Comparison of ENCODE assay signal across 23 cellular contexts in genomic region chr9:27183701-27184100, GRCh38.
DNase-seq lines count a peak whose midpoint lies in the region; FAIRE-seq and TF ChIP-seq lines count a peak whose summit lies in the region.
"Had no signal": no experiment of that assay in that cellular context is flagged by ENCODE, and none has a peak within 500 bp of the region (broad histone marks: within the 10 kb centered on the region; RNA-seq: fewer than 3 reads in every experiment).

No MANE protein-coding gene starts in this region.

- TF ChIP-seq CTCF in MCF 10A (IDR thresholded peaks at IDR 0.05; ENCODE audit: unreplicated experiment) (no peak), breast epithelium (IDR thresholded peaks at IDR 0.05) (no peak), foreskin fibroblast (IDR thresholded peaks at IDR 0.05; ENCODE audit: low read depth, low read length) (no peak)

- H3K9me3 ChIP-seq in breast epithelium = no peaks in the 10 kb centered on the region
- H3K9me3 ChIP-seq: gastroesophageal sphincter had no signal

- peak; percentile 98 for FAIRE-seq in urothelium cell line (lab: Jason Lieb, UNC)
- FAIRE-seq: A204.1, GM18507 had no signal

- no peak overlapping the region for H3K4me3 ChIP-seq in breast epithelium
- H3K4me3 ChIP-seq in foreskin fibroblast (ENCODE audit: low read depth in 1 of 2, low read length in 2 of 2) = no peak overlapping the region
- H3K4me3 ChIP-seq: gastroesophageal sphincter, tibial nerve had no signal

- peak; percentile 83 for DNase-seq in MCF 10A (ENCODE audit: unreplicated experiment)
- no peak for DNase-seq in breast epithelium (ENCODE audit: low spot score in 2 of 2)
- peak; percentile 87 for DNase-seq in amniotic epithelial cell (ENCODE audit: low read depth)
- DNase-seq in glomerular visceral epithelial cell (ENCODE audit: extremely low spot score) = peak; percentile 24
- DNase-seq in urothelium cell line (ENCODE audit: low spot score) = no peak
- DNase-seq in foreskin fibroblast = no peak
- DNase-seq in SIG-M5 (lab: John Stamatoyannopoulos, UW) = no peak
- no peak for DNase-seq in activated naive CD4-positive, alpha-beta T cell treated with anti-CD3 and anti-CD28 coated beads for 36 hours
- DNase-seq: activated CD8-positive, alpha-beta memory T cell treated with anti-CD3 and anti-CD28 coated beads for 24 hours; CD4-positive, CD25-positive, alpha-beta regulatory T cell; DMS79; effector memory CD8-positive, alpha-beta T cell; naive thymus-derived CD8-positive, alpha-beta T cell; NCI-H1930; NCI-H446 treated with DMSO at 0.1 percent for 48 hours; Right ventricle myocardium superior; T-helper 2 cell had no signal

- no peaks in the 10 kb centered on the region for H3K36me3 ChIP-seq in breast epithelium
- H3K36me3 ChIP-seq: gastroesophageal sphincter, tibial nerve had no signal

- no peak for TF ChIP-seq POLR2A in breast epithelium (IDR thresholded peaks at IDR 0.05)

- H3K4me1 ChIP-seq in breast epithelium = no peaks in the 10 kb centered on the region

- no peaks in the 10 kb centered on the region for H3K27me3 Mint-ChIP-seq in MCF 10A (ENCODE audit: insufficient read depth, unreplicated experiment)
- peaks cover 9% of the 10 kb centered on the region for H3K27me3 Mint-ChIP-seq in activated naive CD4-positive, alpha-beta T cell treated with anti-CD3 and anti-CD28 coated beads for 36 hours (ENCODE audit: low read depth)
- H3K27me3 Mint-ChIP-seq: CD4-positive, CD25-positive, alpha-beta regulatory T cell; central memory CD8-positive, alpha-beta T cell had no signal

- intact Hi-C loops in MCF 10A (cut with micrococcal nuclease) = loop anchor here (5.0 kb wide), 2 partner anchors 66 to 151 kb away; no protein-coding TSS in a partner anchor
- intact Hi-C loops in breast epithelium (cut with DNase I; ENCODE audit: low total_unique reads) = no loop called here
- intact Hi-C loops in activated naive CD4-positive, alpha-beta T cell treated with anti-CD3 and anti-CD28 coated beads for 36 hours (cut with micrococcal nuclease) = no loop called here

- H3K4me3 Mint-ChIP-seq in MCF 10A (ENCODE audit: unreplicated experiment) = no peak overlapping the region
- no peak overlapping the region for H3K4me3 Mint-ChIP-seq in activated naive CD4-positive, alpha-beta T cell treated with anti-CD3 and anti-CD28 coated beads for 36 hours
- H3K4me3 Mint-ChIP-seq: CD4-positive, CD25-positive, alpha-beta regulatory T cell; central memory CD8-positive, alpha-beta T cell; effector memory CD8-positive, alpha-beta T cell; naive thymus-derived CD8-positive, alpha-beta T cell; stimulated activated effector memory CD8-positive, alpha-beta T cell treated with anti-CD3 and anti-CD28 coated beads, Interleukin-12 subunit alpha, Interleukin-12 subunit beta, amount 100 ng/mL, for 72 hours had no signal

- H3K4me1 Mint-ChIP-seq in MCF 10A (ENCODE audit: insufficient read depth, unreplicated experiment) = peaks cover 46% of the 10 kb centered on the region
- H3K4me1 Mint-ChIP-seq in activated naive CD4-positive, alpha-beta T cell treated with anti-CD3 and anti-CD28 coated beads for 36 hours (ENCODE audit: low read depth) = no peaks in the 10 kb centered on the region
- H3K4me1 Mint-ChIP-seq: CD4-positive, CD25-positive, alpha-beta regulatory T cell; central memory CD8-positive, alpha-beta T cell; naive thymus-derived CD8-positive, alpha-beta T cell; stimulated activated effector memory CD8-positive, alpha-beta T cell treated with anti-CD3 and anti-CD28 coated beads, Interleukin-12 subunit alpha, Interleukin-12 subunit beta, amount 100 ng/mL, for 72 hours had no signal

- BruUV-seq in MCF 10A (replicated peaks; lab: Mats Ljungman, UMichigan) = no TSS peak

- POLR2A ChIA-PET in MCF 10A (lab: Yijun Ruan, JAX) = interaction anchor here (0.9 to 1.1 kb wide), 3 partner anchors 10 to 59 kb away, joined by 3 to 5 read pairs (median 4); no protein-coding TSS in a partner anchor

- no peaks in the 10 kb centered on the region for H3K36me3 Mint-ChIP-seq in MCF 10A (ENCODE audit: insufficient read depth, unreplicated experiment)
- no peaks in the 10 kb centered on the region for H3K36me3 Mint-ChIP-seq in activated naive CD4-positive, alpha-beta T cell treated with anti-CD3 and anti-CD28 coated beads for 36 hours (ENCODE audit: low read depth)
- H3K36me3 Mint-ChIP-seq: CD4-positive, CD25-positive, alpha-beta regulatory T cell; naive thymus-derived CD8-positive, alpha-beta T cell; stimulated activated effector memory CD8-positive, alpha-beta T cell treated with anti-CD3 and anti-CD28 coated beads, Interleukin-12 subunit alpha, Interleukin-12 subunit beta, amount 100 ng/mL, for 72 hours had no signal

- H3K27ac Mint-ChIP-seq in MCF 10A (ENCODE audit: low read depth, unreplicated experiment) = peak overlapping the region; percentile 79
- H3K27ac Mint-ChIP-seq in activated naive CD4-positive, alpha-beta T cell treated with anti-CD3 and anti-CD28 coated beads for 36 hours = no peak overlapping the region
- H3K27ac Mint-ChIP-seq: CD4-positive, CD25-positive, alpha-beta regulatory T cell; effector memory CD8-positive, alpha-beta T cell; naive thymus-derived CD8-positive, alpha-beta T cell; stimulated activated effector memory CD8-positive, alpha-beta T cell treated with anti-CD3 and anti-CD28 coated beads, Interleukin-12 subunit alpha, Interleukin-12 subunit beta, amount 100 ng/mL, for 72 hours had no signal

- CTCF ChIA-PET in MCF 10A (lab: Yijun Ruan, JAX) = interaction anchor here (0.6 to 1.4 kb wide), 3 partner anchors 10 to 36 kb away, joined by 3 to 6 read pairs (median 5); no protein-coding TSS in a partner anchor
- CTCF ChIA-PET in activated naive CD4-positive, alpha-beta T cell treated with anti-CD3 and anti-CD28 coated beads for 36 hours (lab: Charles Lee) = no interaction called here

- H3K27ac ChIP-seq in breast epithelium = no peak overlapping the region
- H3K27ac ChIP-seq: gastroesophageal sphincter, tibial nerve had no signal

- no peaks in the 10 kb centered on the region for H3K27me3 ChIP-seq in breast epithelium
- H3K27me3 ChIP-seq: gastroesophageal sphincter, tibial nerve had no signal

- no peaks in the 10 kb centered on the region for H3K9me3 Mint-ChIP-seq in MCF 10A (ENCODE audit: unreplicated experiment)
- no peaks in the 10 kb centered on the region for H3K9me3 Mint-ChIP-seq in activated naive CD4-positive, alpha-beta T cell treated with anti-CD3 and anti-CD28 coated beads for 36 hours
- H3K9me3 Mint-ChIP-seq: central memory CD8-positive, alpha-beta T cell; effector memory CD8-positive, alpha-beta T cell; stimulated activated effector memory CD8-positive, alpha-beta T cell treated with anti-CD3 and anti-CD28 coated beads, Interleukin-12 subunit alpha, Interleukin-12 subunit beta, amount 100 ng/mL, for 72 hours had no signal

Comparison
In these comparisons a context has a peak if more than half of its experiments do, and no peak if none do; other contexts are left out.
1. DNase-seq: peak in MCF 10A (single experiment), amniotic epithelial cell (single experiment) and glomerular visceral epithelial cell (single experiment); none in breast epithelium (0 of 2), urothelium cell line (single experiment), foreskin fibroblast (0 of 2), SIG-M5 (single experiment) and activated naive CD4-positive, alpha-beta T cell treated with anti-CD3 and anti-CD28 coated beads for 36 hours (single experiment).